ENCODE assay signal across 8 cellular contexts in the genomic region with DNA sequence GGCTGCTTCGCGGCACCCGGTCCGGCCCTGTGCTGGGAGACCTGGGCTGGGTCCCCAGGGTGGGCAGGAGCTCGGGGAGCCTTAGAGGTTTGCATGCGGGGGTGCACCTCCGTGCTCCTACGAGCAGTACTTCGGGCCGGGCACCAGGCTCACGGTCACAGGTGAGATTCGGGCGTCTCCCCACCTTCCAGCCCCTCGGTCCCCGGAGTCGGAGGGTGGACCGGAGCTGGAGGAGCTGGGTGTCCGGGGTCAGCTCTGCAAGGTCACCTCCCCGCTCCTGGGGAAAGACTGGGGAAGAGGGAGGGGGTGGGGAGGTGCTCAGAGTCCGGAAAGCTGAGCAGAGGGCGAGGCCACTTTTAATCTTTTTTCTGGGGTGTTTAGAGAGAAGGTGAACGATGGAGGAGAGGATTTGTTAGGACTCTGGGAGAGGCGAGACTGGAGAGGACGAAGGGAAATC. TPM values are rescaled to one million over a fixed set of nuclear protein-coding genes. Genes with fewer than 3 reads are reported as not detected.
A peak's percentile ranks its signal among the peaks of the same experiment; 100 is the strongest.
DNase-seq lines count a peak whose midpoint lies in the region; ATAC-seq and TF ChIP-seq lines count a peak whose summit lies in the region.

No MANE protein-coding gene starts in this region.

- DNase-seq in right lobe of liver (no peak), upper lobe of right lung (no peak), dermis blood vessel endothelial cell (no peak), epidermal melanocyte (ENCODE audit: insufficient read length, low spot score) (no peak), KG1 (lab: John Stamatoyannopoulos, UW) (no peak)

- peak overlapping the region; percentile 99 for H3K4me3 Mint-ChIP-seq in activated naive CD8-positive, alpha-beta T cell

- peaks cover 0 to 16% (median 0%) of the 10 kb centered on the region in 4 donors for H3K4me1 ChIP-seq in right lobe of liver
- H3K4me1 ChIP-seq in upper lobe of right lung, result peaks cover 15% of the 10 kb centered on the region

- H3K27ac ChIP-seq in right lobe of liver, result peak overlapping the region in 2 of 3 donors; percentile 18 to 39
- peak overlapping the region; percentile 77 for H3K27ac ChIP-seq in upper lobe of right lung

- peak overlapping the region; percentile 99 for H3K27ac Mint-ChIP-seq in activated naive CD8-positive, alpha-beta T cell

- H3K27me3 ChIP-seq in right lobe of liver, result peaks cover 0 to 14% of the 10 kb centered on the region in 2 donors
- peaks cover 52% of the 10 kb centered on the region for H3K27me3 ChIP-seq in upper lobe of right lung

- H3K9me3 ChIP-seq in right lobe of liver, result no peaks in the 10 kb centered on the region
- H3K9me3 ChIP-seq in upper lobe of right lung, result no peaks in the 10 kb centered on the region

- H3K36me3 ChIP-seq in right lobe of liver (no peaks in the 10 kb centered on the region), upper lobe of right lung (no peaks in the 10 kb centered on the region)

- no peaks in the 10 kb centered on the region for H3K27me3 Mint-ChIP-seq in activated naive CD8-positive, alpha-beta T cell

- H3K36me3 Mint-ChIP-seq in activated naive CD8-positive, alpha-beta T cell, result peaks cover 49% of the 10 kb centered on the region

- peak; percentile 42 for ATAC-seq in GM19035 (IDR thresholded peaks at IDR 0.05; ENCODE audit: unreplicated experiment)
- peak; percentile 39 for ATAC-seq in HG02981 (IDR thresholded peaks at IDR 0.05; ENCODE audit: unreplicated experiment)
- peak; percentile 5 to 27 (median 14) for ATAC-seq in right lobe of liver
- peak; percentile 2 for ATAC-seq in upper lobe of right lung

- intact Hi-C loops in right lobe of liver (cut with DNase I) (no loop called here), upper lobe of right lung (cut with DNase I) (no loop called here)

- no peak for TF ChIP-seq POLR2A in right lobe of liver (IDR thresholded peaks at IDR 0.05)

- TF ChIP-seq CTCF in right lobe of liver (IDR thresholded peaks at IDR 0.05), result no peak
- TF ChIP-seq CTCF in upper lobe of right lung (IDR thresholded peaks at IDR 0.05), result no peak

- peak overlapping the region in 2 of 3 donors; percentile 11 to 35 for H3K4me3 ChIP-seq in right lobe of liver
- H3K4me3 ChIP-seq in upper lobe of right lung, result peak overlapping the region; percentile 47

- H3K4me1 Mint-ChIP-seq in activated naive CD8-positive, alpha-beta T cell (ENCODE audit: low read depth), result peaks cover 68% of the 10 kb centered on the region

- H3K9me3 Mint-ChIP-seq in activated naive CD8-positive, alpha-beta T cell (ENCODE audit: low read depth), result no peaks in the 10 kb centered on the region

- WGBS in right lobe of liver (ENCODE audit: insufficient coverage, low coverage, low lambda C conversion rate, missing lambda C conversion rate), result 2% methylated on average over 10 of the region's 24 CpGs

RNA-seq across cellular contexts. Expression of gene PRSS2, which starts 26.6 kb away (rescaled TPM):
- total RNA-seq in right lobe of liver, result under 1 TPM in 1 of 6 experiments, not detected in 5; 0.26 TPM
- total RNA-seq in upper lobe of right lung, result not detected
- total RNA-seq in dermis blood vessel endothelial cell, result not detected in 2 replicates

RNA-seq across cellular contexts. Expression of gene PRSS1, which starts 48.1 kb away (rescaled TPM):
- total RNA-seq in right lobe of liver (not detected), upper lobe of right lung (not detected), dermis blood vessel endothelial cell (not detected in 2 replicates)

RNA-seq across cellular contexts. Expression of gene EPHB6, which starts 57.5 kb away (rescaled TPM):
- 1 to 10 TPM; 1.5 to 6.1 (median 3.2) TPM for total RNA-seq in right lobe of liver
- 12.8 TPM for total RNA-seq in upper lobe of right lung
- under 0.01 and 0.09 TPM in 2 replicates for total RNA-seq in dermis blood vessel endothelial cell
